8 cellular contexts compared by ENCODE assay signal in the genomic region with DNA sequence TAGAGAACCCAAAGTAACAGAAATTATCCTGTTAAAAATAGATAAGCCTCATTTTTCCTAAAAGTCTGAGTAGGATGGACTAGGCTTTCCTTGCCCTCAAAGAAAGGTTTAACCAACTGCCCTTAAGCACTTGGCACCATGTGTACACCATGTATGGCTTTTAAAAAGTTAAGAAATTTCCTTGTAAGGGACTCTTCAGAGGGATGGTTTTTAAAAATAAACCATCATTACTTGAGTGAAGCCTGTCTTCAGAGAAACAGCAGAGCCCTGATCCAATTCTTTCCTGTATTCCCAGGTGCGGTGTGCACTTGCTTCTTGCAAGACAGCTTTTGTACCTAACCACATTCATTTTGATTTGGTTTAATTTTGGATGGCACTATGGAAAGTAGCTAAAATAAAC.
DNase-seq lines count a peak whose midpoint lies in the region; ATAC-seq and TF ChIP-seq lines count a peak whose summit lies in the region.

No MANE protein-coding gene starts in this region.

- peaks cover 30 to 37% of the 10 kb centered on the region in 2 donors for H3K36me3 Mint-ChIP-seq in stimulated activated naive B cell treated with anti-CD40 and anti-IgM and Interleukin-4, amounts not matched to agents 10 μg/mL and 1 μg/mL and 100 μg/mL, for 72 hours

- peak overlapping the region; percentile 87 for H3K4me3 ChIP-seq in SK-N-MC
- H3K4me3 ChIP-seq in foreskin fibroblast (ENCODE audit: low read depth in 1 of 2, low read length in 2 of 2), result peak overlapping the region; percentile 73 to 77

- peak overlapping the region; percentile 62 to 63 for H3K4me3 Mint-ChIP-seq in stimulated activated naive B cell treated with anti-CD40 and anti-IgM and Interleukin-4, amounts not matched to agents 10 μg/mL and 1 μg/mL and 100 μg/mL, for 72 hours

- DNase-seq in DMS79 treated with DMSO at 0.1 percent for 48 hours (lab: John Stamatoyannopoulos, UW) (peak; percentile 56), DMS79 (lab: John Stamatoyannopoulos, UW) (no peak), SK-N-MC (ENCODE audit: low read depth, low spot score) (no peak), foreskin fibroblast (peak in 1 of 2 donors; percentile 11), COLO668 (lab: John Stamatoyannopoulos, UW; ENCODE audit: unreplicated experiment) (no peak), HCEC 1CT (no peak)
- DNase-seq in stimulated activated naive B cell treated with anti-CD40 and anti-IgM and Interleukin-4, amounts not matched to agents 10 μg/mL and 1 μg/mL and 100 μg/mL, for 72 hours, result no peak

- H3K36me3 ChIP-seq in SK-N-MC (ENCODE audit: insufficient read depth, low read length), result peaks cover 5% of the 10 kb centered on the region; the same call in 1 of the 2 replicates

- peaks cover 6% of the 10 kb centered on the region; the same call in 1 of the 2 replicates for H3K9me3 ChIP-seq in SK-N-MC (ENCODE audit: low read depth, low read length)

- no peak for ATAC-seq in stimulated activated naive B cell treated with anti-CD40 and anti-IgM and Interleukin-4, amounts not matched to agents 10 μg/mL and 1 μg/mL and 100 μg/mL, for 72 hours (replicated peaks)
- no peak for ATAC-seq in GM19397 (IDR thresholded peaks at IDR 0.05; ENCODE audit: unreplicated experiment)

- H3K27ac Mint-ChIP-seq in stimulated activated naive B cell treated with anti-CD40 and anti-IgM and Interleukin-4, amounts not matched to agents 10 μg/mL and 1 μg/mL and 100 μg/mL, for 72 hours, result peak overlapping the region; percentile 10

- no peak overlapping the region for H3K27ac ChIP-seq in SK-N-MC

- no peak for TF ChIP-seq CTCF in foreskin fibroblast (IDR thresholded peaks at IDR 0.05; ENCODE audit: low read depth, low read length)

- peak overlapping the region; percentile 90 for H3K9ac ChIP-seq in SK-N-MC (ENCODE audit: insufficient read length)

- peaks cover 13 to 17% of the 10 kb centered on the region in 2 donors for H3K9me3 Mint-ChIP-seq in stimulated activated naive B cell treated with anti-CD40 and anti-IgM and Interleukin-4, amounts not matched to agents 10 μg/mL and 1 μg/mL and 100 μg/mL, for 72 hours

- no peaks in the 10 kb centered on the region for H3K27me3 Mint-ChIP-seq in stimulated activated naive B cell treated with anti-CD40 and anti-IgM and Interleukin-4, amounts not matched to agents 10 μg/mL and 1 μg/mL and 100 μg/mL, for 72 hours

- peaks cover 18 to 34% of the 10 kb centered on the region in 2 donors for H3K4me1 Mint-ChIP-seq in stimulated activated naive B cell treated with anti-CD40 and anti-IgM and Interleukin-4, amounts not matched to agents 10 μg/mL and 1 μg/mL and 100 μg/mL, for 72 hours
